ENCODE assay signal across 3 cellular contexts in the genomic region with DNA sequence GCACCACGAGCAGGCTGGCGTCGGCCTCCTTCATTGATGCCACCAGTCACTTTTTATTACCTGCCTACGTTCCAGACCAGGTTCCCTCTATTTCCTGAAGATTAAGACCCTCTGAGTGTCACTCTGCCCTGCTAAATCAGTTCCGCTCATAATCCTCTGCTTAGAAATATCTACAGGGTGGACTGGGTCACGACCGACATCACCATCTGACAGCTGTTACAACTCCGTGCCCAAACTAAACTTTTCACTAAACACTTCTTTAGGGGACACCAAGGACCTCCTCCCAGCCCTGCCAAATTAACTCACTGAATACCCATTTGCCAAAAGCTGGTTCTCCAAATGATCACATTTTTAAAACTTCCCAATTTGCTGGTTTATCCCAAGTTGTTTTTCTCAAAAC.
"Had no signal": no experiment of that assay in that cellular context is flagged by ENCODE, and none has a peak within 500 bp of the region (broad histone marks: within the 10 kb centered on the region; RNA-seq: fewer than 3 reads in every experiment).

No MANE protein-coding gene starts in this region.

- DNase-seq: GDM1, GF-D8 had no signal

- H3K4me3 ChIP-seq: GM12878 had no signal
